19 cellular contexts compared by ENCODE assay signal in genomic region chr1:12065872-12066271, GRCh38. TPM values are rescaled to one million over a fixed set of nuclear protein-coding genes. Genes with fewer than 3 reads are reported as not detected.
DNase-seq lines count a peak whose midpoint lies in the region; ATAC-seq and TF ChIP-seq lines count a peak whose summit lies in the region.
"Had no signal": no experiment of that assay in that cellular context is flagged by ENCODE, and none has a peak within 500 bp of the region (broad histone marks: within the 10 kb centered on the region; RNA-seq: fewer than 3 reads in every experiment).

No MANE protein-coding gene starts in this region.

- no peaks in the 10 kb centered on the region for H3K36me3 ChIP-seq in neural progenitor cell
- H3K36me3 ChIP-seq: heart left ventricle, stomach had no signal

- H3K4me3 Mint-ChIP-seq in activated CD4-positive, alpha-beta T cell treated with anti-CD3 and anti-CD28 coated beads, Interleukin-2, amount 10 ng/mL, durations not matched to agents 7 days and 5 days: peak overlapping the region; percentile 47
- peak overlapping the region; percentile 73 for H3K4me3 Mint-ChIP-seq in activated CD4-positive, alpha-beta memory T cell treated with anti-CD3 and anti-CD28 coated beads for 36 hours
- H3K4me3 Mint-ChIP-seq in neural progenitor cell: peak overlapping the region; percentile 48
- H3K4me3 Mint-ChIP-seq: HFFc6, neural crest cell had no signal

- H3F3A ChIP-seq in neural progenitor cell (ENCODE audit: low read depth): peaks cover 4% of the 10 kb centered on the region

- H3K27ac Mint-ChIP-seq in activated CD4-positive, alpha-beta T cell treated with anti-CD3 and anti-CD28 coated beads, Interleukin-2, amount 10 ng/mL, durations not matched to agents 7 days and 5 days: peak overlapping the region; percentile 22
- peak overlapping the region; percentile 88 for H3K27ac Mint-ChIP-seq in activated CD4-positive, alpha-beta memory T cell treated with anti-CD3 and anti-CD28 coated beads for 36 hours
- H3K27ac Mint-ChIP-seq in neural progenitor cell: no peak overlapping the region
- H3K27ac Mint-ChIP-seq: HFFc6 had no signal

- H3K27me3 ChIP-seq in neural progenitor cell: peaks cover 65% of the 10 kb centered on the region

- intact Hi-C loops in activated CD4-positive, alpha-beta memory T cell treated with anti-CD3 and anti-CD28 coated beads for 36 hours (cut with micrococcal nuclease): loop anchor here (5.0 kb wide), 3 partner anchors 91 to 381 kb away; no protein-coding TSS in a partner anchor

- H3K4me1 Mint-ChIP-seq in activated CD4-positive, alpha-beta T cell treated with anti-CD3 and anti-CD28 coated beads, Interleukin-2, amount 10 ng/mL, durations not matched to agents 7 days and 5 days: peaks cover 67% of the 10 kb centered on the region
- H3K4me1 Mint-ChIP-seq in activated CD4-positive, alpha-beta memory T cell treated with anti-CD3 and anti-CD28 coated beads for 36 hours (ENCODE audit: low read depth): peaks cover 76% of the 10 kb centered on the region
- peaks cover 26% of the 10 kb centered on the region for H3K4me1 Mint-ChIP-seq in neural progenitor cell

- H3K4me1 ChIP-seq in neural progenitor cell: peaks cover 18% of the 10 kb centered on the region

- H4K20me1 ChIP-seq in neural progenitor cell (ENCODE audit: low read depth): no peaks in the 10 kb centered on the region

- TF ChIP-seq CTCF in neural progenitor cell (IDR thresholded peaks at IDR 0.05): no peak

- H3K4me3 ChIP-seq in neural progenitor cell: no peak overlapping the region
- H3K4me3 ChIP-seq: heart left ventricle, PC-9, SK-N-MC, stomach had no signal

- POLR2A ChIA-PET in activated CD4-positive, alpha-beta T cell treated with anti-CD3 and anti-CD28 coated beads, Interleukin-2, amount 10 ng/mL, durations not matched to agents 7 days and 5 days (lab: Charles Lee): no interaction called here
- POLR2A ChIA-PET in activated CD4-positive, alpha-beta memory T cell treated with anti-CD3 and anti-CD28 coated beads for 36 hours (lab: Charles Lee): interaction anchor here (0.6 to 5.5 kb wide), 7 partner anchors 10 to 382 kb away, joined by 3 to 45 read pairs (median 7); no protein-coding TSS in a partner anchor

- H3K27me3 Mint-ChIP-seq in activated CD4-positive, alpha-beta T cell treated with anti-CD3 and anti-CD28 coated beads, Interleukin-2, amount 10 ng/mL, durations not matched to agents 7 days and 5 days: peaks cover 26% of the 10 kb centered on the region
- peaks cover 35% of the 10 kb centered on the region for H3K27me3 Mint-ChIP-seq in activated CD4-positive, alpha-beta memory T cell treated with anti-CD3 and anti-CD28 coated beads for 36 hours
- H3K27me3 Mint-ChIP-seq in neural progenitor cell (ENCODE audit: insufficient read depth, low read depth): peaks cover 43% of the 10 kb centered on the region

- H3K9me3 ChIP-seq in neural progenitor cell (ENCODE audit: low read depth): no peaks in the 10 kb centered on the region
- H3K9me3 ChIP-seq: heart left ventricle, stomach had no signal

- no peak overlapping the region for H3K4me2 ChIP-seq in neural progenitor cell
- H3K4me2 ChIP-seq: PC-9 had no signal

- H3K36me3 Mint-ChIP-seq in activated CD4-positive, alpha-beta T cell treated with anti-CD3 and anti-CD28 coated beads, Interleukin-2, amount 10 ng/mL, durations not matched to agents 7 days and 5 days (ENCODE audit: low read depth): peaks cover 2% of the 10 kb centered on the region
- peaks cover 34% of the 10 kb centered on the region for H3K36me3 Mint-ChIP-seq in activated CD4-positive, alpha-beta memory T cell treated with anti-CD3 and anti-CD28 coated beads for 36 hours
- H3K36me3 Mint-ChIP-seq in neural progenitor cell: no peaks in the 10 kb centered on the region

- H3K79me2 ChIP-seq in neural progenitor cell (ENCODE audit: low read depth): no peaks in the 10 kb centered on the region

- CTCF ChIA-PET in activated CD4-positive, alpha-beta T cell treated with anti-CD3 and anti-CD28 coated beads, Interleukin-2, amount 10 ng/mL, durations not matched to agents 7 days and 5 days (lab: Charles Lee): interaction anchor here (0.8 to 4.9 kb wide), 8 partner anchors 9 to 32 kb away, joined by 3 to 36 read pairs (median 4); no protein-coding TSS in a partner anchor
- CTCF ChIA-PET in activated CD4-positive, alpha-beta memory T cell treated with anti-CD3 and anti-CD28 coated beads for 36 hours (lab: Charles Lee): interaction anchor here (0.9 to 6.9 kb wide), 5 partner anchors 9 to 45 kb away, joined by 3 to 44 read pairs (median 5); no protein-coding TSS in a partner anchor

- H3K27ac ChIP-seq in neural progenitor cell: no peak overlapping the region
- H3K27ac ChIP-seq: heart left ventricle, PC-9, SK-N-MC, stomach had no signal

- TF ChIP-seq POLR2A in GM19099 (IDR thresholded peaks at IDR 0.05; ENCODE audit: extremely low read depth, insufficient read length, low read depth): peak; percentile 36

- H3K9ac ChIP-seq in neural progenitor cell: no peak overlapping the region

- H2AFZ ChIP-seq in neural progenitor cell (replicated peaks): no peak overlapping the region
- H2AFZ ChIP-seq: PC-9 had no signal

- no peaks in the 10 kb centered on the region for H3K9me3 Mint-ChIP-seq in activated CD4-positive, alpha-beta T cell treated with anti-CD3 and anti-CD28 coated beads, Interleukin-2, amount 10 ng/mL, durations not matched to agents 7 days and 5 days
- no peaks in the 10 kb centered on the region for H3K9me3 Mint-ChIP-seq in activated CD4-positive, alpha-beta memory T cell treated with anti-CD3 and anti-CD28 coated beads for 36 hours
- peaks cover 5% of the 10 kb centered on the region for H3K9me3 Mint-ChIP-seq in neural progenitor cell
- H3K9me3 Mint-ChIP-seq: HFFc6, neural crest cell had no signal

- DNase-seq in activated CD4-positive, alpha-beta T cell treated with anti-CD3 and anti-CD28 coated beads, Interleukin-2, amount 10 ng/mL, durations not matched to agents 7 days and 5 days: peak; percentile 24
- no peak for DNase-seq in activated CD4-positive, alpha-beta T cell treated with anti-CD3 and anti-CD28 coated beads for 1 hour
- peak; percentile 62 for DNase-seq in activated CD4-positive, alpha-beta memory T cell treated with anti-CD3 and anti-CD28 coated beads for 36 hours
- DNase-seq in neural progenitor cell (ENCODE audit: low spot score) (no peak), HCEC 1CT (no peak)
- DNase-seq: HFFc6; islet precursor cell; mesenchymal stem cell; NCI-H2107; NCI-H69; PC-9; stimulated activated CD4-positive, alpha-beta T cell treated with anti-CD3 and anti-CD28 coated beads, Interleukin-12 subunit alpha, Interleukin-12 subunit beta, amount 100 ng/mL, for 4 hours; stomach had no signal

- ATAC-seq in HG03039 (IDR thresholded peaks at IDR 0.05; ENCODE audit: unreplicated experiment) (no peak), GM19395 (IDR thresholded peaks at IDR 0.05; ENCODE audit: unreplicated experiment) (no peak)
- ATAC-seq: heart left ventricle had no signal

RNA-seq across cellular contexts. Expression of gene TNFRSF8, which starts 2.8 kb away (rescaled TPM):
- 1 to 10 TPM; 6.0 to 6.5 TPM for total RNA-seq in activated CD4-positive, alpha-beta T cell treated with anti-CD3 and anti-CD28 coated beads, Interleukin-2, amount 10 ng/mL, durations not matched to agents 7 days and 5 days
- total RNA-seq in activated CD4-positive, alpha-beta memory T cell treated with anti-CD3 and anti-CD28 coated beads for 36 hours: 10 to 100 TPM; 31.1 to 33.2 TPM
- total RNA-seq in neural progenitor cell (ENCODE audit: low replicate concordance): not detected in 2 replicates
- total RNA-seq: neural crest cell, PC-9 had no signal

RNA-seq across cellular contexts. Expression of gene MIIP, which starts 46.6 kb away (rescaled TPM):
- total RNA-seq in activated CD4-positive, alpha-beta T cell treated with anti-CD3 and anti-CD28 coated beads, Interleukin-2, amount 10 ng/mL, durations not matched to agents 7 days and 5 days: 10 to 100 TPM; 33.7 to 43.7 TPM
- 10 to 100 TPM; 46.1 to 47.9 TPM for total RNA-seq in activated CD4-positive, alpha-beta memory T cell treated with anti-CD3 and anti-CD28 coated beads for 36 hours
- 26.3 and 83.4 TPM in 2 replicates for total RNA-seq in neural progenitor cell (ENCODE audit: low replicate concordance)

Comparison
In these comparisons a context has a peak if more than half of its experiments do, and no peak if none do; other contexts are left out.
1. DNase-seq: peak in activated CD4-positive, alpha-beta T cell treated with anti-CD3 and anti-CD28 coated beads, Interleukin-2, amount 10 ng/mL, durations not matched to agents 7 days and 5 days (single experiment) and activated CD4-positive, alpha-beta memory T cell treated with anti-CD3 and anti-CD28 coated beads for 36 hours (single experiment); none in activated CD4-positive, alpha-beta T cell treated with anti-CD3 and anti-CD28 coated beads for 1 hour (single experiment), neural progenitor cell (single experiment) and HCEC 1CT (single experiment).
2. RNA of gene TNFRSF8, which starts 2.8 kb away (total RNA-seq): 31.1 to 33.2 TPM in activated CD4-positive, alpha-beta memory T cell treated with anti-CD3 and anti-CD28 coated beads for 36 hours; 6.0 to 6.5 TPM in activated CD4-positive, alpha-beta T cell treated with anti-CD3 and anti-CD28 coated beads, Interleukin-2, amount 10 ng/mL, durations not matched to agents 7 days and 5 days and not detected in neural progenitor cell; every median in the first group is over 4 times any median in the second.
3. Peak in every context shown above with its lines, with median percentiles within 50 percentile points of each other: H3K4me3 Mint-ChIP-seq.